12 cellular contexts compared by ENCODE assay signal in genomic region chr5:240550-240949, GRCh38. TPM values are rescaled to one million over a fixed set of nuclear protein-coding genes. Genes with fewer than 3 reads are reported as not detected.
A peak's percentile ranks its signal among the peaks of the same experiment; 100 is the strongest.
DNase-seq lines count a peak whose midpoint lies in the region; ATAC-seq, FAIRE-seq and TF ChIP-seq lines count a peak whose summit lies in the region.
"Not testable (repeated sequence)": the region's sequence is repeated elsewhere in the genome, so short reads cannot be mapped to it uniquely, and the experiment has no call there.
"Had no signal": no experiment of that assay in that cellular context is flagged by ENCODE, and none has a peak within 500 bp of the region (broad histone marks: within the 10 kb centered on the region; RNA-seq: fewer than 3 reads in every experiment).

No MANE protein-coding gene starts in this region.

- H3K4me3 Mint-ChIP-seq in activated T-cell treated with anti-CD3 and anti-CD28 coated beads, Interleukin-2, amount 50 U/mL, for 72 hours, result not testable (repeated sequence)

- not testable (repeated sequence) for H3K9me3 Mint-ChIP-seq in activated T-cell treated with anti-CD3 and anti-CD28 coated beads, Interleukin-2, amount 50 U/mL, for 72 hours

- DNase-seq in HTR-8/SVneo (ENCODE audit: insufficient read length, low spot score); activated T-cell treated with anti-CD3 and anti-CD28 coated beads, Interleukin-2, amount 50 U/mL, for 72 hours; Right ventricle myocardium superior; psoas muscle: not testable (repeated sequence)

- FAIRE-seq in HTR-8/SVneo (lab: Jason Lieb, UNC), result peak; percentile 60

- peak overlapping the region; percentile 50 for H3K27ac ChIP-seq in psoas muscle
- H3K27ac ChIP-seq in skeletal muscle tissue (ENCODE audit: low read depth, low read length), result peak overlapping the region; percentile 44

- peaks cover 21 to 34% of the 10 kb centered on the region in 2 donors for H3K36me3 Mint-ChIP-seq in activated T-cell treated with anti-CD3 and anti-CD28 coated beads, Interleukin-2, amount 50 U/mL, for 72 hours (ENCODE audit: insufficient read depth in 2 of 2)

- H3K9me3 ChIP-seq in psoas muscle; skeletal muscle tissue (ENCODE audit: control insufficient read depth in 3 of 3, low read length in 3 of 3): not testable (repeated sequence)

- intact Hi-C loops in Right ventricle myocardium superior (cut with DNase I); psoas muscle (cut with DNase I): not testable (repeated sequence)

- H3K27me3 Mint-ChIP-seq in activated T-cell treated with anti-CD3 and anti-CD28 coated beads, Interleukin-2, amount 50 U/mL, for 72 hours (ENCODE audit: low read depth), result not testable (repeated sequence)

- ATAC-seq in activated T-cell treated with anti-CD3 and anti-CD28 coated beads, Interleukin-2, amount 50 U/mL, for 72 hours (replicated peaks in 1 of 2), result not testable (repeated sequence)
- ATAC-seq in Right ventricle myocardium superior (ENCODE audit: poor library complexity), result peak; percentile 26
- ATAC-seq in psoas muscle, result peak; percentile 28 to 56 (median 44)

- 90 to 93% (median 92%) methylated on average over 7 of the region's 7 CpGs for WGBS in psoas muscle, 3 donors

- H3K4me1 Mint-ChIP-seq in activated T-cell treated with anti-CD3 and anti-CD28 coated beads, Interleukin-2, amount 50 U/mL, for 72 hours (ENCODE audit: low read depth), result peaks cover 24% of the 10 kb centered on the region

- H3K36me3 ChIP-seq in psoas muscle (ENCODE audit: insufficient read depth in 1 of 2, low read depth in 1 of 2), result peaks cover 0 to 98% of the 10 kb centered on the region in 2 donors
- peaks cover 37 to 40% (median 37%) of the 10 kb centered on the region in 3 donors for H3K36me3 ChIP-seq in skeletal muscle tissue (ENCODE audit: control insufficient read depth in 3 of 3, insufficient read depth in 3 of 3, low read length in 3 of 3)

- not testable (repeated sequence) for H3K9ac ChIP-seq in skeletal muscle tissue (ENCODE audit: low read depth in 1 of 3, low read length in 3 of 3)

- H3K4me3 ChIP-seq in psoas muscle; skeletal muscle tissue (ENCODE audit: low read length in 3 of 3): not testable (repeated sequence)

- not testable (repeated sequence) for H3K27me3 ChIP-seq in psoas muscle (ENCODE audit: insufficient read depth in 3 of 3, low read length in 2 of 3); skeletal muscle tissue (ENCODE audit: control insufficient read depth in 3 of 3, insufficient read depth in 3 of 3, low read length in 3 of 3)

- peak overlapping the region; percentile 15 for H3K27ac Mint-ChIP-seq in activated T-cell treated with anti-CD3 and anti-CD28 coated beads, Interleukin-2, amount 50 U/mL, for 72 hours

- not testable (repeated sequence) for H3K4me1 ChIP-seq in psoas muscle
- H3K4me1 ChIP-seq in skeletal muscle tissue (ENCODE audit: control insufficient read depth in 3 of 3, insufficient read depth in 3 of 3, low read length in 3 of 3), result peaks cover 6 to 15% (median 13%) of the 10 kb centered on the region in 3 donors

- not testable (repeated sequence) for TF ChIP-seq CTCF in psoas muscle (IDR thresholded peaks at IDR 0.05)

RNA-seq across cellular contexts. Expression of gene SDHA, which starts 22.4 kb away (rescaled TPM):
- 100 to 1,000 TPM; 143 to 144 TPM for total RNA-seq in activated T-cell treated with anti-CD3 and anti-CD28 coated beads, Interleukin-2, amount 50 U/mL, for 72 hours
- 837 TPM for total RNA-seq in Right ventricle myocardium superior
- total RNA-seq in psoas muscle, result 100 to 1,000 TPM; 269 to 363 (median 314) TPM
- polyA plus RNA-seq in psoas muscle, result 100 to 1,000 TPM; 160 to 205 (median 205) TPM
- 98.6 TPM for total RNA-seq in skeletal muscle tissue

RNA-seq across cellular contexts. Expression of gene CCDC127, which starts 22.6 kb away (rescaled TPM):
- 1 to 10 TPM; 6.7 to 8.5 TPM for total RNA-seq in activated T-cell treated with anti-CD3 and anti-CD28 coated beads, Interleukin-2, amount 50 U/mL, for 72 hours
- total RNA-seq in Right ventricle myocardium superior (8.1 TPM), psoas muscle (1 to 10 TPM; 6.9 to 9.6 (median 7.4) TPM), skeletal muscle tissue (6.3 TPM)
- polyA plus RNA-seq in psoas muscle, result 10 to 100 TPM in 1 of 3 donors, 1 to 10 TPM in 2; 4.1 to 11.2 (median 5.5) TPM

RNA-seq across cellular contexts. Expression of gene PDCD6, which starts 30.9 kb away (rescaled TPM):
- total RNA-seq in activated T-cell treated with anti-CD3 and anti-CD28 coated beads, Interleukin-2, amount 50 U/mL, for 72 hours, result 10 to 100 TPM; 71.0 to 72.3 TPM
- total RNA-seq in Right ventricle myocardium superior (32.4 TPM), psoas muscle (10 to 100 TPM; 26.8 to 33.2 (median 31.4) TPM), skeletal muscle tissue (42.3 TPM)
- 10 to 100 TPM; 36.8 to 92.4 (median 57.3) TPM for polyA plus RNA-seq in psoas muscle

RNA-seq across cellular contexts. Expression of gene LRRC14B, which starts 49.3 kb away (rescaled TPM):
- total RNA-seq in activated T-cell treated with anti-CD3 and anti-CD28 coated beads, Interleukin-2, amount 50 U/mL, for 72 hours, result not detected
- total RNA-seq in Right ventricle myocardium superior (103 TPM), psoas muscle (10 to 100 TPM in 1 of 4 donors, 1 to 10 TPM in 3; 1.3 to 13.4 (median 9.0) TPM), skeletal muscle tissue (19.3 TPM)
- polyA plus RNA-seq in psoas muscle, result 10 to 100 TPM in 2 of 3 donors, under 1 TPM in 1; 0.42 to 15.5 (median 14.5) TPM
- total RNA-seq: A673; CD4-positive, alpha-beta memory T cell; CD4-positive, CD25-positive, alpha-beta regulatory T cell; CD8-positive, alpha-beta memory T cell; Daoy had no signal
- polyA plus RNA-seq: AG04450; CD14-positive monocyte; CD4-positive, CD25-positive, alpha-beta regulatory T cell; CD8-positive, alpha-beta memory T cell had no signal
